8 cellular contexts compared by ENCODE assay signal in genomic region chr1:47997289-47998200, GRCh38. TPM values are rescaled to one million over a fixed set of nuclear protein-coding genes. Genes with fewer than 3 reads are reported as not detected.
DNase-seq lines count a peak whose midpoint lies in the region; ATAC-seq and TF ChIP-seq lines count a peak whose summit lies in the region.

Gene TRABD2B, minus strand, starts transcription at chr1:47997385.

- no peaks in the 10 kb centered on the region for H3K9me3 Mint-ChIP-seq in HFFc6

- no peaks in the 10 kb centered on the region for H3K4me1 Mint-ChIP-seq in HFFc6 (ENCODE audit: low read depth)

- peak; percentile 83 for ATAC-seq in left lobe of liver

- H3K27ac ChIP-seq in coronary artery = peak within 1 kb of the TSS; percentile 93 to 94

- H3K27ac Mint-ChIP-seq in HFFc6 = no peak within 1 kb of the TSS

- H3K27me3 Mint-ChIP-seq in HFFc6 (ENCODE audit: insufficient read depth) = peaks cover 13% of the 10 kb centered on the region

- H3K4me3 Mint-ChIP-seq in HFFc6 = peak within 1 kb of the TSS; percentile 56

- no peaks in the 10 kb centered on the region for H3K36me3 Mint-ChIP-seq in HFFc6 (ENCODE audit: low read depth)

- DNase-seq in GM12865 (ENCODE audit: low read depth) = peak; percentile 66
- DNase-seq in HFFc6 = peak; percentile 12
- peak; percentile 41 to 55 for DNase-seq in NCI-H1930 (lab: John Stamatoyannopoulos, UW)
- peak; percentile 42 for DNase-seq in activated CD4-positive, alpha-beta T cell treated with anti-CD3 and anti-CD28 coated beads for 24 hours (ENCODE audit: low read depth in 2 of 2)
- peak; percentile 92 for DNase-seq in coronary artery (ENCODE audit: low spot score)
- DNase-seq in left lobe of liver (ENCODE audit: low spot score) = peak; percentile 91
- peak; percentile 57 for DNase-seq in stimulated activated CD4-positive, alpha-beta T cell treated with anti-CD3 and anti-CD28 coated beads, Interleukin-1b, Interleukin-23, amount 100 ng/mL, for 48 hours
- no peak for DNase-seq in amniotic stem cell (lab: John Stamatoyannopoulos, UW)

- H3K4me3 ChIP-seq in GM12865 (ENCODE audit: low read depth, low read length) = no peak within 1 kb of the TSS
- H3K4me3 ChIP-seq in coronary artery = peak within 1 kb of the TSS; percentile 85

- TF ChIP-seq CTCF in GM12865 (IDR thresholded peaks at IDR 0.05; ENCODE audit: insufficient read depth, low read depth, low read length, missing control alignments) = peak; percentile 97
- TF ChIP-seq CTCF in HFFc6 (IDR thresholded peaks at IDR 0.05) = peak; percentile 93
- TF ChIP-seq CTCF in coronary artery (IDR thresholded peaks at IDR 0.05) = peak; percentile 94

RNA-seq across cellular contexts. Expression of gene TRABD2B, which starts in this region (rescaled TPM):
- total RNA-seq in HFFc6 (2021; fragmentation: NEBNext Ultra II Directional; extraction: Animal tissue kit (Norgen Biotek cat#: 25700)) = not detected
- total RNA-seq in left lobe of liver = 15.1 TPM

Comparison
In these comparisons a context has a peak if more than half of its experiments do, and no peak if none do; other contexts are left out.
1. RNA of gene TRABD2B (total RNA-seq): 15.1 TPM in left lobe of liver (single experiment); not detected in HFFc6; every median in the first group is over 10 times any median in the second.
2. Peak in DNase-seq in HFFc6; RNA of the gene not detected or under 1 TPM.
3. Peak in every context shown above with its lines, with median percentiles within 50 percentile points of each other: CTCF ChIP-seq.